In the genomic region with DNA sequence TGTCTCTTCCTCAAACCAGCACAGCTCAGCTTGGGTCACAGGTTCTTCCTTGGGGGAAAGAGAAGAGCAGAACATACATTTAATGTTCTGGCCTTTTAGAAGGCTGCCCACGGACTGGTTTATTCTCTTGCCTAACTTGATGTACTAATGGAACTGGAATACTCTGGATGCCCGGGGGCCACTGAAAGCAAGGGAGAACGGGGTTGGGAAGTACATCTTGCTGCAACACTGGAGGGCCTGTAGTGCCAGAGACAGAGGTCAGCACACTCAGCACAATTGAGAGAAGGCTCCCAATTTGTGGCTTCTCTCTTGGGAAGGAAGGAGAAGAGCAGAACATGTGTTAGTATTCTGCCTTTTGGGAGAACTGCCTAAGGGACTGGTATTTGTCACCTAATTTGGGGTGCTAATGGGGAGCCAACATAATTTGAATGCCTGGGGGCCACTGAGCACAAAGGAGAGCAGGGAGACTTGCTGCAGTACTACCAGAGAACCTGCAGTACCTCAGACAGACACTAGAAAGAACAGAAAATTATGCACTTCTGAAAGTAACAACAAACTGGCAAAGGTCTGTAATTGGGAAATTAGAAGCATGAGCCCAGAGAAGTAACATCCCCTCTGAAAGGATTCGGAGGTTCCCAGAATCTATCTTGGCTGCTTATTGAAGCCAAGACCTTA, we compare ENCODE assay signal across 2 cellular contexts.
TF ChIP-seq lines count a peak whose summit lies in the region.

No MANE protein-coding gene starts in this region.

TF ChIP-seq in HCT116, 20 proteins besides CTCF, POLR2A, EP300 and RAD21:
- TF ChIP-seq, protein P1, sequence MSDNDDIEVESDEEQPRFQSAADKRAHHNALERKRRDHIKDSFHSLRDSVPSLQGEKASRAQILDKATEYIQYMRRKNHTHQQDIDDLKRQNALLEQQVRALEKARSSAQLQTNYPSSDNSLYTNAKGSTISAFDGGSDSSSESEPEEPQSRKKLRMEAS (IDR thresholded peaks at IDR 0.05), result no peak

TF ChIP-seq in K562, 482 proteins besides CTCF, POLR2A, EP300 and RAD21:
- TF ChIP-seq ZSCAN32 (CRISPR knock-in tag; IDR thresholded peaks at IDR 0.05) (no peak), SOX6 (IDR thresholded peaks at IDR 0.05) (no peak), ZNF696 (CRISPR knock-in tag; conservative IDR thresholded peaks at IDR 0.05) (no peak), RHOXF2B (CRISPR knock-in tag; conservative IDR thresholded peaks at IDR 0.05) (no peak), ATF1 (CRISPR knock-in tag; IDR thresholded peaks at IDR 0.05) (no peak), ATF1 (tag; IDR thresholded peaks at IDR 0.05) (no peak), ZNF408 (CRISPR knock-in tag; IDR thresholded peaks at IDR 0.05; ENCODE audit: low read depth) (no peak), POLR2AphosphoS2 (IDR thresholded peaks at IDR 0.05; ENCODE audit: low read length) (no peak), ZFP1 (CRISPR knock-in tag; IDR thresholded peaks at IDR 0.05) (no peak), ZNF121 (CRISPR knock-in tag; conservative IDR thresholded peaks at IDR 0.05) (no peak), ZSCAN29 (IDR thresholded peaks at IDR 0.05) (no peak), TFAM (CRISPR knock-in tag; conservative IDR thresholded peaks at IDR 0.05) (no peak), PPARD (CRISPR knock-in tag; IDR thresholded peaks at IDR 0.05) (no peak), ZKSCAN8 (CRISPR knock-in tag; IDR thresholded peaks at IDR 0.05) (no peak), MTF1 (CRISPR knock-in tag; IDR thresholded peaks at IDR 0.05; ENCODE audit: borderline replicate concordance) (no peak)
